ENCODE assay signal across 10 cellular contexts in the genomic region with DNA sequence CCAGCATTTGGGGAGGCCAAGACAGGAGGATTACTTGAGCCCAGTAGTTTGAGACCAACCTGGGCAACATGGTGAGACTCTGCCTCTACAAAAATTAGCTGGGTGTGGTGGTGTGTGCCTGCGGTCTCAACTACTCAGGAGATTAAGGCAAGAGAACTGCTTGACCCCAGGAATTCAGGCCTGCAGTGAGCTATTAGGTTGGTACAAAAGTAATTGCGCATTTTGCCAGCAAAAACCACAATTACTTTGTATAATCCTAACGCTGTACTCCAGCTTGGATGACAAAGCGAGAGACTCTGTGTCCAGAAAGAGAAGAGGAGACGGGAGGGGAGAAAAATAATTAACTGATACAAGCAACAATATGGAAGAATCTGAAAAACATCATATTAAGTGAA. TPM values are rescaled to one million over a fixed set of nuclear protein-coding genes. Genes with fewer than 3 reads are reported as not detected.
DNase-seq lines count a peak whose midpoint lies in the region; TF ChIP-seq lines count a peak whose summit lies in the region.
"Had no signal": no experiment of that assay in that cellular context is flagged by ENCODE, and none has a peak within 500 bp of the region (broad histone marks: within the 10 kb centered on the region; RNA-seq: fewer than 3 reads in every experiment).

No MANE protein-coding gene starts in this region.

- intact Hi-C loops in esophagus muscularis mucosa (cut with DNase I): loop anchor here (2.0 to 5.0 kb wide), 3 partner anchors 31 to 145 kb away; no protein-coding TSS in a partner anchor
- intact Hi-C loops in sigmoid colon (cut with DNase I): loop anchor here (5.0 to 10.0 kb wide), 3 partner anchors 70 to 257 kb away; partner anchors contain the start of genes MYO1C and SLC43A2

- H3K9me3 ChIP-seq in esophagus muscularis mucosa: no peaks in the 10 kb centered on the region
- H3K9me3 ChIP-seq in sigmoid colon: no peaks in the 10 kb centered on the region

- CTCF ChIA-PET in RWPE1 (lab: Yijun Ruan, JAX): interaction anchor here (0.7 to 1.0 kb wide), 2 partner anchors 35 to 65 kb away, joined by 3 to 4 read pairs; no protein-coding TSS in a partner anchor

- no peak for TF ChIP-seq POLR2A in esophagus muscularis mucosa (IDR thresholded peaks at IDR 0.05; ENCODE audit: low read depth)
- TF ChIP-seq POLR2A in sigmoid colon (IDR thresholded peaks at IDR 0.05): no peak

- WGBS in esophagus muscularis mucosa: 71% methylated on average over 4 of the region's 5 CpGs
- 67 to 84% methylated on average over 4 to 5 of the region's 5 CpGs for WGBS in sigmoid colon, 2 donors

- H3K4me3 ChIP-seq in esophagus muscularis mucosa: no peak overlapping the region
- H3K4me3 ChIP-seq in sigmoid colon: no peak overlapping the region

- peaks cover 4 to 18% (median 15%) of the 10 kb centered on the region in 4 donors for H3K36me3 ChIP-seq in esophagus muscularis mucosa
- peaks cover 0 to 16% (median 7%) of the 10 kb centered on the region in 4 donors for H3K36me3 ChIP-seq in sigmoid colon

- H3K4me1 ChIP-seq in esophagus muscularis mucosa: peaks cover 76 to 99% (median 98%) of the 10 kb centered on the region in 4 donors
- peaks cover 0 to 96% (median 78%) of the 10 kb centered on the region in 4 donors for H3K4me1 ChIP-seq in sigmoid colon

- peak; percentile 21 for DNase-seq in Daoy (ENCODE audit: low read depth)
- DNase-seq in RWPE1 (ENCODE audit: low spot score): no peak
- DNase-seq in esophagus muscularis mucosa (ENCODE audit: extremely low spot score): no peak
- no peak for DNase-seq in sigmoid colon
- no peak for DNase-seq in NCI-H1417 treated with DMSO at 0.1 percent for 48 hours (lab: John Stamatoyannopoulos, UW)
- no peak for DNase-seq in cortex of kidney (lab: John Stamatoyannopoulos, UW)
- DNase-seq in retina: no peak
- DNase-seq in NK-92 (lab: John Stamatoyannopoulos, UW; ENCODE audit: unreplicated experiment): no peak
- DNase-seq: activated gamma-delta T cell; stimulated activated CD4-positive, alpha-beta T cell treated with anti-CD3 and anti-CD28 coated beads, Interleukin-4, amount 100 ng/mL, for 1 hour had no signal

- TF ChIP-seq CTCF in RWPE1 (conservative IDR thresholded peaks at IDR 0.05; ENCODE audit: low read depth) (no peak), esophagus muscularis mucosa (IDR thresholded peaks at IDR 0.05) (no peak), sigmoid colon (IDR thresholded peaks at IDR 0.05) (no peak)

- POLR2A ChIA-PET in RWPE1 (lab: Yijun Ruan, JAX; ENCODE audit: low non-redundant PET): no interaction called here

- TF ChIP-seq EP300 in esophagus muscularis mucosa (IDR thresholded peaks at IDR 0.05) (no peak), sigmoid colon (IDR thresholded peaks at IDR 0.05) (no peak)

- no peaks in the 10 kb centered on the region for H3K27me3 ChIP-seq in esophagus muscularis mucosa
- H3K27me3 ChIP-seq in sigmoid colon: no peaks in the 10 kb centered on the region

- H3K27ac ChIP-seq in RWPE1: peak overlapping the region; percentile 77
- H3K27ac ChIP-seq in esophagus muscularis mucosa (replicated peaks in 1 of 4): peak overlapping the region; percentile 48 to 70 (median 63)
- peak overlapping the region; percentile 43 to 79 (median 59) for H3K27ac ChIP-seq in sigmoid colon

RNA-seq across cellular contexts. Expression of gene YWHAE, which starts 32.7 kb away (rescaled TPM):
- 772 and 1,216 TPM in 2 replicates for total RNA-seq in Daoy (2014; rRNA removed; shearing (Covaris generic))
- total RNA-seq in esophagus muscularis mucosa (100 to 1,000 TPM; 329 to 408 (median 364) TPM), sigmoid colon (100 to 1,000 TPM; 353 to 507 (median 431) TPM)
- 100 to 1,000 TPM; 312 to 440 (median 350) TPM for polyA plus RNA-seq in sigmoid colon
